In genomic region chr10:15416034-15416433, GRCh38 we compare ENCODE assay signal across 1 cellular context.
TF ChIP-seq lines count a peak whose summit lies in the region.

No MANE protein-coding gene starts in this region.

TF ChIP-seq in K562, 482 proteins besides CTCF, POLR2A, EP300 and RAD21 (continued from another document):
- TF ChIP-seq CAMTA2 (CRISPR knock-in tag; conservative IDR thresholded peaks at IDR 0.05) (no peak), CBX3 (IDR thresholded peaks at IDR 0.05; ENCODE audit: borderline replicate concordance in 1 of 2, low read length in 2 of 2) (peak in 1 of 2 experiments; percentile 94; a peak in 2 of 3 replicates), PHTF2 (CRISPR knock-in tag; IDR thresholded peaks at IDR 0.05) (no peak), PHB (CRISPR knock-in tag; IDR thresholded peaks at IDR 0.05) (no peak), DNMT1 (IDR thresholded peaks at IDR 0.05) (no peak), CXXC5 (CRISPR knock-in tag; IDR thresholded peaks at IDR 0.05) (no peak), ZNF75A (CRISPR knock-in tag; IDR thresholded peaks at IDR 0.05) (no peak), TRIM28 (IDR thresholded peaks at IDR 0.05) (peak; percentile 51; the same call in 1 of the 2 replicates), RBM34 (IDR thresholded peaks at IDR 0.05; ENCODE audit: borderline replicate concordance, insufficient read depth, low read length) (no peak), L3MBTL2 (IDR thresholded peaks at IDR 0.05) (no peak), TRIM24 (IDR thresholded peaks at IDR 0.05) (peak in 1 of 2 experiments; percentile 65; a peak in 1 of 4 replicates), MYC (IDR thresholded peaks at IDR 0.05; ENCODE audit: low read depth, low read length) (no peak), MYC (CRISPR knock-in tag; IDR thresholded peaks at IDR 0.05; ENCODE audit: borderline replicate concordance, low read depth) (no peak), ZBTB40 (IDR thresholded peaks at IDR 0.05) (no peak), ZBTB40 (CRISPR knock-in tag; IDR thresholded peaks at IDR 0.05) (no peak), IRF9 (tag; IDR thresholded peaks at IDR 0.05) (no peak), NR2C1 (IDR thresholded peaks at IDR 0.05) (no peak), NR2C1 (tag; IDR thresholded peaks at IDR 0.05) (no peak), YBX1 (IDR thresholded peaks at IDR 0.05) (no peak), TCF7L2 (IDR thresholded peaks at IDR 0.05; ENCODE audit: low read depth, low read length) (no peak), CBX1 (IDR thresholded peaks at IDR 0.05; ENCODE audit: low read depth) (no peak), MCM2 (IDR thresholded peaks at IDR 0.05; ENCODE audit: low read depth) (no peak), SMARCC2 (IDR thresholded peaks at IDR 0.05; ENCODE audit: low read depth) (no peak), KDM2B (CRISPR knock-in tag; IDR thresholded peaks at IDR 0.05) (no peak), JUN (IDR thresholded peaks at IDR 0.05; ENCODE audit: borderline replicate concordance, low read depth, low read length) (no peak), JUN (CRISPR knock-in tag; IDR thresholded peaks at IDR 0.05; ENCODE audit: borderline replicate concordance) (no peak), CSDE1 (IDR thresholded peaks at IDR 0.05) (no peak), TAL1 (IDR thresholded peaks at IDR 0.05) (no peak), ZNF143 (CRISPR knock-in tag; IDR thresholded peaks at IDR 0.05) (no peak), CBX5 (IDR thresholded peaks at IDR 0.05; ENCODE audit: borderline replicate concordance, low read depth) (peak; percentile 74; the same call in 1 of the 2 replicates), GTF2E2 (tag; IDR thresholded peaks at IDR 0.05) (no peak), STAT5B (CRISPR knock-in tag; IDR thresholded peaks at IDR 0.05) (no peak), BDP1 (IDR thresholded peaks at IDR 0.05; ENCODE audit: insufficient read depth, insufficient read length) (no peak), BCOR (IDR thresholded peaks at IDR 0.05) (no peak), PKNOX1 (IDR thresholded peaks at IDR 0.05) (peak; percentile 32; the same call in 1 of the 2 replicates)
- TF ChIP-seq, protein P1, sequence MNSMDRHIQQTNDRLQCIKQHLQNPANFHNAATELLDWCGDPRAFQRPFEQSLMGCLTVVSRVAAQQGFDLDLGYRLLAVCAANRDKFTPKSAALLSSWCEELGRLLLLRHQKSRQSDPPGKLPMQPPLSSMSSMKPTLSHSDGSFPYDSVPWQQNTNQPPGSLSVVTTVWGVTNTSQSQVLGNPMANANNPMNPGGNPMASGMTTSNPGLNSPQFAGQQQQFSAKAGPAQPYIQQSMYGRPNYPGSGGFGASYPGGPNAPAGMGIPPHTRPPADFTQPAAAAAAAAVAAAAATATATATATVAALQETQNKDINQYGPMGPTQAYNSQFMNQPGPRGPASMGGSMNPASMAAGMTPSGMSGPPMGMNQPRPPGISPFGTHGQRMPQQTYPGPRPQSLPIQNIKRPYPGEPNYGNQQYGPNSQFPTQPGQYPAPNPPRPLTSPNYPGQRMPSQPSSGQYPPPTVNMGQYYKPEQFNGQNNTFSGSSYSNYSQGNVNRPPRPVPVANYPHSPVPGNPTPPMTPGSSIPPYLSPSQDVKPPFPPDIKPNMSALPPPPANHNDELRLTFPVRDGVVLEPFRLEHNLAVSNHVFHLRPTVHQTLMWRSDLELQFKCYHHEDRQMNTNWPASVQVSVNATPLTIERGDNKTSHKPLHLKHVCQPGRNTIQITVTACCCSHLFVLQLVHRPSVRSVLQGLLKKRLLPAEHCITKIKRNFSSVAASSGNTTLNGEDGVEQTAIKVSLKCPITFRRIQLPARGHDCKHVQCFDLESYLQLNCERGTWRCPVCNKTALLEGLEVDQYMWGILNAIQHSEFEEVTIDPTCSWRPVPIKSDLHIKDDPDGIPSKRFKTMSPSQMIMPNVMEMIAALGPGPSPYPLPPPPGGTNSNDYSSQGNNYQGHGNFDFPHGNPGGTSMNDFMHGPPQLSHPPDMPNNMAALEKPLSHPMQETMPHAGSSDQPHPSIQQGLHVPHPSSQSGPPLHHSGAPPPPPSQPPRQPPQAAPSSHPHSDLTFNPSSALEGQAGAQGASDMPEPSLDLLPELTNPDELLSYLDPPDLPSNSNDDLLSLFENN (IDR thresholded peaks at IDR 0.05; ENCODE audit: low read depth in 2 of 2, low read length in 2 of 2) = no peak
- TF ChIP-seq, protein P2, sequence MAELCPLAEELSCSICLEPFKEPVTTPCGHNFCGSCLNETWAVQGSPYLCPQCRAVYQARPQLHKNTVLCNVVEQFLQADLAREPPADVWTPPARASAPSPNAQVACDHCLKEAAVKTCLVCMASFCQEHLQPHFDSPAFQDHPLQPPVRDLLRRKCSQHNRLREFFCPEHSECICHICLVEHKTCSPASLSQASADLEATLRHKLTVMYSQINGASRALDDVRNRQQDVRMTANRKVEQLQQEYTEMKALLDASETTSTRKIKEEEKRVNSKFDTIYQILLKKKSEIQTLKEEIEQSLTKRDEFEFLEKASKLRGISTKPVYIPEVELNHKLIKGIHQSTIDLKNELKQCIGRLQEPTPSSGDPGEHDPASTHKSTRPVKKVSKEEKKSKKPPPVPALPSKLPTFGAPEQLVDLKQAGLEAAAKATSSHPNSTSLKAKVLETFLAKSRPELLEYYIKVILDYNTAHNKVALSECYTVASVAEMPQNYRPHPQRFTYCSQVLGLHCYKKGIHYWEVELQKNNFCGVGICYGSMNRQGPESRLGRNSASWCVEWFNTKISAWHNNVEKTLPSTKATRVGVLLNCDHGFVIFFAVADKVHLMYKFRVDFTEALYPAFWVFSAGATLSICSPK (IDR thresholded peaks at IDR 0.05; ENCODE audit: borderline replicate concordance) = no peak
- TF ChIP-seq, protein P3, sequence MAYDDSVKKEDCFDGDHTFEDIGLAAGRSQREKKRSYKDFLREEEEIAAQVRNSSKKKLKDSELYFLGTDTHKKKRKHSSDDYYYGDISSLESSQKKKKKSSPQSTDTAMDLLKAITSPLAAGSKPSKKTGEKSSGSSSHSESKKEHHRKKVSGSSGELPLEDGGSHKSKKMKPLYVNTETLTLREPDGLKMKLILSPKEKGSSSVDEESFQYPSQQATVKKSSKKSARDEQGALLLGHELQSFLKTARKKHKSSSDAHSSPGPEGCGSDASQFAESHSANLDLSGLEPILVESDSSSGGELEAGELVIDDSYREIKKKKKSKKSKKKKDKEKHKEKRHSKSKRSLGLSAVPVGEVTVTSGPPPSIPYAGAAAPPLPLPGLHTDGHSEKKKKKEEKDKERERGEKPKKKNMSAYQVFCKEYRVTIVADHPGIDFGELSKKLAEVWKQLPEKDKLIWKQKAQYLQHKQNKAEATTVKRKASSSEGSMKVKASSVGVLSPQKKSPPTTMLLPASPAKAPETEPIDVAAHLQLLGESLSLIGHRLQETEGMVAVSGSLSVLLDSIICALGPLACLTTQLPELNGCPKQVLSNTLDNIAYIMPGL (CRISPR knock-in tag; IDR thresholded peaks at IDR 0.05) = no peak
- TF ChIP-seq, protein P4, sequence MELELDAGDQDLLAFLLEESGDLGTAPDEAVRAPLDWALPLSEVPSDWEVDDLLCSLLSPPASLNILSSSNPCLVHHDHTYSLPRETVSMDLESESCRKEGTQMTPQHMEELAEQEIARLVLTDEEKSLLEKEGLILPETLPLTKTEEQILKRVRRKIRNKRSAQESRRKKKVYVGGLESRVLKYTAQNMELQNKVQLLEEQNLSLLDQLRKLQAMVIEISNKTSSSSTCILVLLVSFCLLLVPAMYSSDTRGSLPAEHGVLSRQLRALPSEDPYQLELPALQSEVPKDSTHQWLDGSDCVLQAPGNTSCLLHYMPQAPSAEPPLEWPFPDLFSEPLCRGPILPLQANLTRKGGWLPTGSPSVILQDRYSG (tag; conservative IDR thresholded peaks at IDR 0.05; ENCODE audit: low read depth) = no peak
TF ChIP-seq in K562: peak in this region for 5.
